Comparison of ENCODE assay signal across 25 cellular contexts in genomic region chr10:113869789-113870188, GRCh38. TPM values are rescaled to one million over a fixed set of nuclear protein-coding genes. Genes with fewer than 3 reads are reported as not detected.
DNase-seq lines count a peak whose midpoint lies in the region; ATAC-seq, FAIRE-seq and TF ChIP-seq lines count a peak whose summit lies in the region.
"Had no signal": no experiment of that assay in that cellular context is flagged by ENCODE, and none has a peak within 500 bp of the region (broad histone marks: within the 10 kb centered on the region; RNA-seq: fewer than 3 reads in every experiment).

No MANE protein-coding gene starts in this region.

- in situ Hi-C loops in HepG2 (cut with HindIII; ENCODE audit: extremely low pct_ligation_motif_present, low pct_unique_long_range_greater_than_20kb), result no loop called here

- BruUV-seq in HepG2 (replicated peaks; lab: Mats Ljungman, UMichigan), result no TSS peak

- peaks cover 0 to 12% of the 10 kb centered on the region in 2 experiments; a peak in 2 of 5 replicates for H3K36me3 ChIP-seq in HepG2 (replicated peaks in 1 of 2; ENCODE audit: control insufficient read depth in 1 of 2, insufficient read depth in 2 of 2, low read length in 2 of 2)
- no peaks in the 10 kb centered on the region for H3K36me3 ChIP-seq in right lobe of liver
- peaks cover 12% of the 10 kb centered on the region for H3K36me3 ChIP-seq in adipocyte (ENCODE audit: control insufficient read depth, insufficient read depth, low read length, severe bottlenecking)
- H3K36me3 ChIP-seq in SJCRH30, result peaks cover 11% of the 10 kb centered on the region
- H3K36me3 ChIP-seq: BE2C had no signal

- no peak for DNase-seq in HepG2 (ENCODE audit: low spot score)
- DNase-seq in right lobe of liver, result no peak
- DNase-seq in adipocyte (ENCODE audit: low read depth), result peak; percentile 9
- DNase-seq in fibroblast of gingiva (ENCODE audit: low read depth), result peak; percentile 9
- peak; percentile 16 for DNase-seq in fibroblast of villous mesenchyme (ENCODE audit: low read depth)
- DNase-seq in SJCRH30, result no peak
- DNase-seq in NK-92 (lab: John Stamatoyannopoulos, UW; ENCODE audit: unreplicated experiment), result no peak
- DNase-seq in cerebellar nuclear complex (lab: John Stamatoyannopoulos, UW), result no peak
- DNase-seq: ACHN; BE2C; C1 segment of cervical spinal cord; CD4-positive, alpha-beta memory T cell; CD4-positive, CD25-positive, alpha-beta regulatory T cell; CD8-positive, alpha-beta memory T cell; COR-L47; DMS 273 treated with DMSO at 0.1 percent for 48 hours; DMS153; DMS53; DMS79; DND-41; EL; GF-D8 had no signal

- FAIRE-seq in HepG2 (lab: Jason Lieb, UNC), result no peak
- FAIRE-seq: GM19239 had no signal

- H3K27me3 ChIP-seq in HepG2 (ENCODE audit: control insufficient read depth in 1 of 2, insufficient read depth in 2 of 2, low read length in 2 of 2) (no peaks in the 10 kb centered on the region), right lobe of liver (no peaks in the 10 kb centered on the region), adipocyte (replicated peaks; ENCODE audit: control insufficient read depth, insufficient read depth, low read length) (no peaks in the 10 kb centered on the region), SJCRH30 (no peaks in the 10 kb centered on the region)
- H3K27me3 ChIP-seq: BE2C, BLaER1 had no signal

- CTCF ChIA-PET in HepG2 (lab: Yijun Ruan, JAX; ENCODE audit: low intra/inter-chr PET ratio, low total read pairs), result no interaction called here

- H2AFZ ChIP-seq in HepG2 (ENCODE audit: low read length), result no peak overlapping the region

- POLR2A ChIA-PET in HepG2 (lab: Yijun Ruan, JAX), result no interaction called here

- WGBS in HepG2 (ENCODE audit: low lambda C conversion rate), result 91% methylated on average over 2 of the region's 2 CpGs
- WGBS in right lobe of liver (ENCODE audit: insufficient coverage, low coverage, low lambda C conversion rate, missing lambda C conversion rate), result 79% methylated on average over 2 of the region's 2 CpGs

- TF ChIP-seq CTCF in HepG2 (CRISPR knock-in tag; IDR thresholded peaks at IDR 0.05) (no peak), right lobe of liver (IDR thresholded peaks at IDR 0.05) (no peak), fibroblast of villous mesenchyme (IDR thresholded peaks at IDR 0.05; ENCODE audit: insufficient read depth, low read depth, low read length) (no peak)

- no peak for ATAC-seq in HepG2
- no peak for ATAC-seq in right lobe of liver

- H3K9me3 ChIP-seq in HepG2 (ENCODE audit: low read length), result peaks cover 20% of the 10 kb centered on the region
- no peaks in the 10 kb centered on the region for H3K9me3 ChIP-seq in right lobe of liver
- H3K9me3 ChIP-seq in adipocyte (ENCODE audit: control insufficient read depth, low read length), result peaks cover 20% of the 10 kb centered on the region
- no peaks in the 10 kb centered on the region; the same call in none of the 2 replicates for H3K9me3 ChIP-seq in SJCRH30 (replicated peaks)
- H3K9me3 ChIP-seq: BE2C had no signal

- peaks cover 11% of the 10 kb centered on the region for H3K79me2 ChIP-seq in HepG2 (ENCODE audit: insufficient read depth, low read length)

- no peaks in the 10 kb centered on the region for H3K4me1 ChIP-seq in HepG2 (ENCODE audit: insufficient read depth, low read length)
- peaks cover 0 to 5% (median 0%) of the 10 kb centered on the region in 4 donors for H3K4me1 ChIP-seq in right lobe of liver
- H3K4me1 ChIP-seq in adipocyte (ENCODE audit: control insufficient read depth, insufficient read depth, low read length), result no peaks in the 10 kb centered on the region
- no peaks in the 10 kb centered on the region for H3K4me1 ChIP-seq in SJCRH30
- H3K4me1 ChIP-seq: BE2C, BLaER1 had no signal

- TF ChIP-seq EP300 in HepG2 (IDR thresholded peaks at IDR 0.05; ENCODE audit: low read depth in 2 of 2, low read length in 2 of 2), result no peak
- TF ChIP-seq EP300 in HepG2 (CRISPR knock-in tag; IDR thresholded peaks at IDR 0.05; ENCODE audit: borderline replicate concordance), result no peak

- no peak overlapping the region for H3K9ac ChIP-seq in HepG2 (ENCODE audit: insufficient read depth, low read depth, low read length)
- no peak overlapping the region for H3K9ac ChIP-seq in adipocyte (ENCODE audit: low read length)
- H3K9ac ChIP-seq: BLaER1 had no signal

- H3K4me3 ChIP-seq in HepG2 (replicated peaks in 1 of 3; ENCODE audit: insufficient read depth in 1 of 3, low read depth in 2 of 3, low read length in 3 of 3) (no peak overlapping the region), right lobe of liver (no peak overlapping the region), adipocyte (ENCODE audit: low read length) (no peak overlapping the region), fibroblast of villous mesenchyme (ENCODE audit: low read depth, low read length) (no peak overlapping the region), SJCRH30 (no peak overlapping the region)
- H3K4me3 ChIP-seq: BLaER1 had no signal

- no peaks in the 10 kb centered on the region for H4K20me1 ChIP-seq in HepG2 (ENCODE audit: insufficient read depth, low read length)

- H3K4me2 ChIP-seq in HepG2 (ENCODE audit: low read depth, low read length), result no peak overlapping the region
- H3K4me2 ChIP-seq: BLaER1 had no signal

- no peak for TF ChIP-seq RAD21 in HepG2 (CRISPR knock-in tag; IDR thresholded peaks at IDR 0.05)

- no peak overlapping the region for H3K27ac ChIP-seq in HepG2 (ENCODE audit: extremely low read length, insufficient read depth, low read length)
- no peak overlapping the region for H3K27ac ChIP-seq in right lobe of liver
- H3K27ac ChIP-seq in SJCRH30, result no peak overlapping the region
- H3K27ac ChIP-seq: 22Rv1, BLaER1 had no signal

- no peak for TF ChIP-seq POLR2A in HepG2 (IDR thresholded peaks at IDR 0.05; ENCODE audit: insufficient read depth in 1 of 2, low read depth in 2 of 2, low read length in 2 of 2)
- TF ChIP-seq POLR2A in right lobe of liver (IDR thresholded peaks at IDR 0.05), result no peak

- intact Hi-C loops in HepG2 (cut with micrococcal nuclease; ENCODE audit: unreplicated experiment), result no loop called here
- intact Hi-C loops in right lobe of liver (cut with DNase I), result no loop called here

TF ChIP-seq in HepG2, 621 proteins besides CTCF, POLR2A, EP300 and RAD21 (continues in another document):
- no peak for TF ChIP-seq MED8 (CRISPR knock-in tag; IDR thresholded peaks at IDR 0.05; ENCODE audit: insufficient replicate concordance)
- no peak for TF ChIP-seq NFIC (IDR thresholded peaks at IDR 0.05; ENCODE audit: low read length)

RNA-seq across cellular contexts. Expression of gene NHLRC2, which starts 15.3 kb away (rescaled TPM):
- total RNA-seq in HepG2 (2016; rRNA removed; fragmentation: Illumina TruSeq; extraction: Trizol), result 12.7 and 18.4 TPM in 2 replicates
- 1.7 and 1.9 TPM in 2 replicates for total RNA-seq in HepG2 (2016; cell fraction: cytosol; rRNA removed; fragmentation: Illumina TruSeq; extraction: Trizol; ENCODE audit: low read depth)
- 13.8 and 16.6 TPM in 2 replicates for total RNA-seq in HepG2 (2016; cell fraction: insoluble cytoplasmic fraction; rRNA removed; fragmentation: Illumina TruSeq; extraction: Trizol)
- 4.3 and 4.9 TPM in 2 replicates for total RNA-seq in HepG2 (2016; cell fraction: membrane; rRNA removed; fragmentation: Illumina TruSeq; extraction: Trizol)
- 21.4 and 21.7 TPM in 2 replicates for total RNA-seq in HepG2 (2016; cell fraction: nucleus; rRNA removed; fragmentation: Illumina TruSeq; extraction: Trizol)
- 6.3 and 7.6 TPM in 2 replicates for polyA plus RNA-seq in HepG2 (2011; rRNA removed)
- polyA plus RNA-seq in HepG2 (2011; cell fraction: cytosol; rRNA removed), result 2.9 and 4.4 TPM in 2 replicates
- 5.1 and 7.6 TPM in 2 replicates for polyA plus RNA-seq in HepG2 (2011; cell fraction: nucleus; rRNA removed)
- polyA plus RNA-seq in HepG2 (2012), result 4.1 and 5.2 TPM in 2 replicates
- polyA plus RNA-seq in HepG2 (2016; cell fraction: cytosol; fragmentation: Illumina TruSeq; extraction: Trizol; ENCODE audit: low read depth), result 0.65 and 0.72 TPM in 2 replicates
- polyA plus RNA-seq in HepG2 (2016; cell fraction: insoluble cytoplasmic fraction; fragmentation: Illumina TruSeq; extraction: Trizol; ENCODE audit: low read depth), result 9.7 and 10.2 TPM in 2 replicates
- polyA plus RNA-seq in HepG2 (2016; cell fraction: membrane; fragmentation: Illumina TruSeq; extraction: Trizol; ENCODE audit: low read depth), result 1.9 and 2.0 TPM in 2 replicates
- polyA plus RNA-seq in HepG2 (2016; cell fraction: nucleus; fragmentation: Illumina TruSeq; extraction: Trizol; ENCODE audit: insufficient read depth, low read depth), result 11.2 and 12.0 TPM in 2 replicates
- polyA minus RNA-seq in HepG2 (2011; rRNA and poly(A)+ RNA removed; ENCODE audit: low replicate concordance), result 11.1 and 17.8 TPM in 2 replicates
- polyA minus RNA-seq in HepG2 (2011; cell fraction: cytosol; rRNA and poly(A)+ RNA removed), result 12.8 and 14.4 TPM in 2 replicates
- 48.7 and 50.2 TPM in 2 replicates for polyA minus RNA-seq in HepG2 (2011; cell fraction: nucleus; rRNA and poly(A)+ RNA removed)
- 10 to 100 TPM; 14.5 to 28.4 (median 23.0) TPM for total RNA-seq in right lobe of liver
- total RNA-seq in fibroblast of villous mesenchyme, result 14.5 and 18.6 TPM in 2 replicates
- 22.1 and 28.6 TPM in 2 replicates for total RNA-seq in SJCRH30 (2014; rRNA removed; shearing (Covaris generic))

RNA-seq across cellular contexts. Expression of gene DCLRE1A, which starts 15.9 kb away (rescaled TPM):
- total RNA-seq in HepG2 (2016; rRNA removed; fragmentation: Illumina TruSeq; extraction: Trizol), result 19.6 and 32.5 TPM in 2 replicates
- 1.1 TPM in 2 replicates for total RNA-seq in HepG2 (2016; cell fraction: cytosol; rRNA removed; fragmentation: Illumina TruSeq; extraction: Trizol; ENCODE audit: low read depth)
- 18.3 and 30.8 TPM in 2 replicates for total RNA-seq in HepG2 (2016; cell fraction: insoluble cytoplasmic fraction; rRNA removed; fragmentation: Illumina TruSeq; extraction: Trizol)
- total RNA-seq in HepG2 (2016; cell fraction: membrane; rRNA removed; fragmentation: Illumina TruSeq; extraction: Trizol), result 6.8 and 7.9 TPM in 2 replicates
- 14.4 and 14.8 TPM in 2 replicates for total RNA-seq in HepG2 (2016; cell fraction: nucleus; rRNA removed; fragmentation: Illumina TruSeq; extraction: Trizol)
- 5.0 and 6.2 TPM in 2 replicates for polyA plus RNA-seq in HepG2 (2011; rRNA removed)
- 2.9 and 4.8 TPM in 2 replicates for polyA plus RNA-seq in HepG2 (2011; cell fraction: cytosol; rRNA removed)
- polyA plus RNA-seq in HepG2 (2011; cell fraction: nucleus; rRNA removed), result 3.0 TPM in 2 replicates
- 4.3 and 6.2 TPM in 2 replicates for polyA plus RNA-seq in HepG2 (2012)
- 0.35 and 0.42 TPM in 2 replicates for polyA plus RNA-seq in HepG2 (2016; cell fraction: cytosol; fragmentation: Illumina TruSeq; extraction: Trizol; ENCODE audit: low read depth)
- 17.9 and 20.4 TPM in 2 replicates for polyA plus RNA-seq in HepG2 (2016; cell fraction: insoluble cytoplasmic fraction; fragmentation: Illumina TruSeq; extraction: Trizol; ENCODE audit: low read depth)
- 2.2 and 2.4 TPM in 2 replicates for polyA plus RNA-seq in HepG2 (2016; cell fraction: membrane; fragmentation: Illumina TruSeq; extraction: Trizol; ENCODE audit: low read depth)
- polyA plus RNA-seq in HepG2 (2016; cell fraction: nucleus; fragmentation: Illumina TruSeq; extraction: Trizol; ENCODE audit: insufficient read depth, low read depth), result 14.5 and 14.9 TPM in 2 replicates
- polyA minus RNA-seq in HepG2 (2011; rRNA and poly(A)+ RNA removed; ENCODE audit: low replicate concordance), result 4.7 and 13.4 TPM in 2 replicates
- 3.9 and 4.6 TPM in 2 replicates for polyA minus RNA-seq in HepG2 (2011; cell fraction: cytosol; rRNA and poly(A)+ RNA removed)
- polyA minus RNA-seq in HepG2 (2011; cell fraction: nucleus; rRNA and poly(A)+ RNA removed), result 7.3 and 8.1 TPM in 2 replicates
- total RNA-seq in right lobe of liver, result 1 to 10 TPM; 4.5 to 8.3 (median 5.9) TPM
- total RNA-seq in fibroblast of villous mesenchyme, result 4.2 and 6.5 TPM in 2 replicates
- 16.7 and 19.7 TPM in 2 replicates for total RNA-seq in SJCRH30 (2014; rRNA removed; shearing (Covaris generic))

Comparison
In these comparisons a context has a peak if more than half of its experiments do, and no peak if none do; other contexts are left out.
1. DNase-seq: peak in adipocyte (single experiment), fibroblast of gingiva (single experiment) and fibroblast of villous mesenchyme (single experiment); none in HepG2 (single experiment), right lobe of liver (0 of 3), SJCRH30 (0 of 2), NK-92 (single experiment) and cerebellar nuclear complex (0 of 2).